Comparison of ENCODE assay signal across 12 cellular contexts in genomic region chr2:3805120-3805519, GRCh38.
DNase-seq lines count a peak whose midpoint lies in the region; TF ChIP-seq lines count a peak whose summit lies in the region.
"Had no signal": no experiment of that assay in that cellular context is flagged by ENCODE, and none has a peak within 500 bp of the region (broad histone marks: within the 10 kb centered on the region; RNA-seq: fewer than 3 reads in every experiment).

No MANE protein-coding gene starts in this region.

- no peaks in the 10 kb centered on the region for H3K27me3 Mint-ChIP-seq in MCF 10A (ENCODE audit: insufficient read depth, unreplicated experiment)

- TF ChIP-seq EP300 in stomach (IDR thresholded peaks at IDR 0.05), result no peak

- no peaks in the 10 kb centered on the region for H3K9me3 Mint-ChIP-seq in MCF 10A (ENCODE audit: unreplicated experiment)

- H3K36me3 ChIP-seq in breast epithelium (no peaks in the 10 kb centered on the region), thyroid gland (no peaks in the 10 kb centered on the region), stomach (no peaks in the 10 kb centered on the region)
- H3K36me3 ChIP-seq: ovary had no signal

- 28 to 32% methylated on average over 8 of the region's 8 CpGs for WGBS in thyroid gland, 2 donors
- 28 to 48% (median 34%) methylated on average over 8 of the region's 8 CpGs for WGBS in stomach, 5 donors

- no peak overlapping the region for H3K27ac Mint-ChIP-seq in MCF 10A (ENCODE audit: low read depth, unreplicated experiment)
- H3K27ac Mint-ChIP-seq: activated T-helper 17 cell treated with anti-CD3 and anti-CD28 coated beads, Interleukin-2, amount 50 U/mL, for 72 hours; CD4-positive, alpha-beta memory T cell had no signal

- peak; percentile 20 for TF ChIP-seq CTCF in MCF 10A (IDR thresholded peaks at IDR 0.05; ENCODE audit: unreplicated experiment)
- peak in 1 of 3 donors; percentile 33 for TF ChIP-seq CTCF in breast epithelium (IDR thresholded peaks at IDR 0.05)
- peak; percentile 33 for TF ChIP-seq CTCF in fibroblast of mammary gland (conservative IDR thresholded peaks at IDR 0.05; ENCODE audit: control insufficient read depth, insufficient read depth, low read depth, low read length)
- peak in 3 of 6 experiments; percentile 23 to 39 (median 28) for TF ChIP-seq CTCF in thyroid gland (IDR thresholded peaks at IDR 0.05)
- TF ChIP-seq CTCF in stomach (IDR thresholded peaks at IDR 0.05), result peak in 1 of 7 experiments; percentile 27

- intact Hi-C loops in MCF 10A (cut with micrococcal nuclease), result loop anchor here (1.0 kb wide), 1 partner anchor 67 kb away; no protein-coding TSS in a partner anchor
- intact Hi-C loops in breast epithelium (cut with DNase I; ENCODE audit: low total_unique reads), result no loop called here
- intact Hi-C loops in thyroid gland (cut with DNase I), result no loop called here
- intact Hi-C loops in stomach (cut with DNase I; ENCODE audit: low total_unique reads), result no loop called here

- H3K4me1 Mint-ChIP-seq in MCF 10A (ENCODE audit: insufficient read depth, unreplicated experiment), result peaks cover 15% of the 10 kb centered on the region
- H3K4me1 Mint-ChIP-seq: activated T-helper 17 cell treated with anti-CD3 and anti-CD28 coated beads, Interleukin-2, amount 50 U/mL, for 72 hours; CD4-positive, alpha-beta memory T cell had no signal

- H3K27ac ChIP-seq in breast epithelium (no peak overlapping the region), thyroid gland (no peak overlapping the region), stomach (no peak overlapping the region)
- H3K27ac ChIP-seq: ovary, SK-N-MC had no signal

- H3K4me1 ChIP-seq in breast epithelium (no peaks in the 10 kb centered on the region), thyroid gland (no peaks in the 10 kb centered on the region), stomach (no peaks in the 10 kb centered on the region)

- no peak overlapping the region for H3K4me3 Mint-ChIP-seq in MCF 10A (ENCODE audit: unreplicated experiment)
- H3K4me3 Mint-ChIP-seq: activated T-helper 17 cell treated with anti-CD3 and anti-CD28 coated beads, Interleukin-2, amount 50 U/mL, for 72 hours; CD4-positive, alpha-beta memory T cell had no signal

- H3K4me3 ChIP-seq in breast epithelium, result no peak overlapping the region
- H3K4me3 ChIP-seq in fibroblast of mammary gland (ENCODE audit: control insufficient read depth, low read depth, low read length), result no peak overlapping the region
- no peak overlapping the region for H3K4me3 ChIP-seq in thyroid gland (replicated peaks in 1 of 3)
- no peak overlapping the region for H3K4me3 ChIP-seq in stomach
- H3K4me3 ChIP-seq: ovary, SK-N-MC had no signal

- no peaks in the 10 kb centered on the region for H3K36me3 Mint-ChIP-seq in MCF 10A (ENCODE audit: insufficient read depth, unreplicated experiment)
- H3K36me3 Mint-ChIP-seq: CD4-positive, alpha-beta memory T cell had no signal

- peak; percentile 73 for DNase-seq in MCF 10A (ENCODE audit: unreplicated experiment)
- no peak for DNase-seq in breast epithelium (ENCODE audit: low spot score in 2 of 2)
- DNase-seq in NCI-H82 (lab: John Stamatoyannopoulos, UW), result peak; percentile 77
- no peak for DNase-seq in fibroblast of mammary gland (ENCODE audit: low read depth)
- DNase-seq in thyroid gland, result peak; percentile 7 to 26
- no peak for DNase-seq in activated T-cell treated with anti-CD3 and anti-CD28 coated beads, Interleukin-2, amount 50 U/mL, for 48 hours
- no peak for DNase-seq in stomach
- DNase-seq in activated CD4-positive, alpha-beta T cell treated with anti-CD3 and anti-CD28 coated beads, Interleukin-2, amount 50 U/mL, for 1 hour, result no peak
- DNase-seq: CD4-positive, alpha-beta memory T cell; ovary had no signal

- POLR2A ChIA-PET in MCF 10A (lab: Yijun Ruan, JAX), result no interaction called here

- H3K27me3 ChIP-seq in breast epithelium (no peaks in the 10 kb centered on the region), thyroid gland (no peaks in the 10 kb centered on the region), stomach (no peaks in the 10 kb centered on the region)
- H3K27me3 ChIP-seq: ovary had no signal

- H3K9me3 ChIP-seq in breast epithelium (no peaks in the 10 kb centered on the region), thyroid gland (no peaks in the 10 kb centered on the region), stomach (no peaks in the 10 kb centered on the region)
- H3K9me3 ChIP-seq: ovary had no signal

- TF ChIP-seq POLR2A in breast epithelium (IDR thresholded peaks at IDR 0.05) (no peak), thyroid gland (IDR thresholded peaks at IDR 0.05) (no peak), stomach (IDR thresholded peaks at IDR 0.05) (no peak)

- BruUV-seq in MCF 10A (replicated peaks; lab: Mats Ljungman, UMichigan), result no TSS peak

- CTCF ChIA-PET in MCF 10A (lab: Yijun Ruan, JAX), result interaction anchor here (0.6 to 2.2 kb wide), 8 partner anchors 13 to 1096 kb away, joined by 3 to 6 read pairs (median 3); no protein-coding TSS in a partner anchor

Comparison
In these comparisons a context has a peak if more than half of its experiments do, and no peak if none do; other contexts are left out.
1. DNase-seq: peak in MCF 10A (single experiment), NCI-H82 (single experiment) and thyroid gland (2 of 2); none in breast epithelium (0 of 2), fibroblast of mammary gland (single experiment), activated T-cell treated with anti-CD3 and anti-CD28 coated beads, Interleukin-2, amount 50 U/mL, for 48 hours (0 of 2), stomach (single experiment) and activated CD4-positive, alpha-beta T cell treated with anti-CD3 and anti-CD28 coated beads, Interleukin-2, amount 50 U/mL, for 1 hour (single experiment).